In the genomic region with DNA sequence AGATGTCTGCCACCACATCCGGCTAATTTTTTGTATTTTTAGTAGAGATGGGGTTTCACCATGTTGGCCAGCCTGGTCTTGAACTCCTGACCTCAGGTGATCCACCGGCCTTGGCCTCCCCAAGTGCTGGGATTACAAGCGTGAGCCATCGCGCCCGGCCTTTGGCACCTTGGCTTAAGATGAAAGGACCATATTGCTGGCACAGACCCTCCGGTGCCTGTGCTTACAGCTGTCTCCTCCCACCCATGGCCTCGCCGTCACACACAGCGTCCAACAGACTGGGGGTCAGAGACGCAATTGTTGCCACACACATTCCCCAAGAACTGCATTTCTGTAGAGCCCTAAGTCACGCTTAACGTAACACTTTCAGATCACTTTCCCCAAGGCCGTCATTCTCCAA, we compare ENCODE assay signal across 9 cellular contexts. TPM values are rescaled to one million over a fixed set of nuclear protein-coding genes. Genes with fewer than 3 reads are reported as not detected.
"Had no signal": no experiment of that assay in that cellular context is flagged by ENCODE, and none has a peak within 500 bp of the region (broad histone marks: within the 10 kb centered on the region; RNA-seq: fewer than 3 reads in every experiment).

No MANE protein-coding gene starts in this region.

RNA-seq across cellular contexts. Expression of gene DRD1, which starts 2.4 kb away (rescaled TPM):
- total RNA-seq: dermis blood vessel endothelial cell, dermis microvascular lymphatic vessel endothelial cell, endothelial cell of umbilical vein, epithelial cell of proximal tubule, esophagus mucosa, foreskin keratinocyte, gastrocnemius medialis, glomerular endothelial cell had no signal
- polyA plus RNA-seq: endothelial cell of umbilical vein, foreskin keratinocyte, heart left ventricle had no signal
